Comparison of ENCODE assay signal across 4 cellular contexts in the genomic region with DNA sequence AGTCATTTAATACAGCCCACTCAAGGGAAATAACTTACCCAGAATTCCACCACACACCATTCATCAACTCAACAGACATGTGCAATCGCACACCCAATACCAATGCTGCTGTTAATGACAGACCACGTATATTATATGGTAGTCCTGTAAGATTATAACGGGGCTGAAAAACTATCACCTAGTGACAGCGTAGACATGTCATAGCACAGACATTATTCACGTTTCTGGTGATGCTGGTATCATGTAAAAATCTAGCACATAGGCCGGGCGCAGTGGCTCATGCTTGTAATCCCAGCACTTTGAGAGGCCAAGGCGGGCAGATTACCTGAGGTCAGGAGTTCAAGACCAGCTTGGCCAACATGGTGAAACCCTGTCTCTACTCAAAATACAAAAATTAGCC. TPM values are rescaled to one million over a fixed set of nuclear protein-coding genes. Genes with fewer than 3 reads are reported as not detected.
DNase-seq lines count a peak whose midpoint lies in the region.
"Not testable (repeated sequence)": the region's sequence is repeated elsewhere in the genome, so short reads cannot be mapped to it uniquely, and the experiment has no call there.

No MANE protein-coding gene starts in this region.

- H2BK120ac ChIP-seq in neuronal stem cell (ENCODE audit: low read depth, low read length); trophoblast cell (ENCODE audit: insufficient read depth, low read length, poor library complexity): not testable (repeated sequence)

- not testable (repeated sequence) for H3K18ac ChIP-seq in neuronal stem cell (ENCODE audit: low read length); trophoblast cell (ENCODE audit: low read length)

- H2BK5ac ChIP-seq in neuronal stem cell (ENCODE audit: low read length); trophoblast cell (ENCODE audit: low read depth, low read length, poor library complexity): not testable (repeated sequence)

- H3K4me3 ChIP-seq in BLaER1; BLaER1 treated with 17β-estradiol and CSF1 and Interleukin-3, amounts not matched to agents 10 nM and 100 nM; neuronal stem cell (ENCODE audit: low read length in 2 of 2); trophoblast cell (ENCODE audit: low read depth, low read length): not testable (repeated sequence)

- DNase-seq in neuronal stem cell (ENCODE audit: low spot score), result not testable (repeated sequence)
- DNase-seq in trophoblast cell, result peak; percentile 74 to 86

- H3K4ac ChIP-seq in neuronal stem cell (ENCODE audit: low read length); trophoblast cell (ENCODE audit: low read depth, low read length): not testable (repeated sequence)

- no CpG with 5 or more reads among the region's 8 CpGs for WGBS in neuronal stem cell (ENCODE audit: extremely low coverage in 2 of 2, insufficient read length in 2 of 2, insufficient replicate concordance in 1 of 2), 2 donors
- no CpG with 5 or more reads among the region's 8 CpGs for WGBS in trophoblast cell (ENCODE audit: extremely low coverage, insufficient coverage, insufficient read length)

- H4K91ac ChIP-seq in neuronal stem cell (ENCODE audit: low read depth, low read length, poor library complexity); trophoblast cell (ENCODE audit: low read depth, low read length): not testable (repeated sequence)

- not testable (repeated sequence) for H3K79me1 ChIP-seq in neuronal stem cell (ENCODE audit: low read depth, low read length); trophoblast cell (ENCODE audit: low read length)

- not testable (repeated sequence) for H3K79me2 ChIP-seq in trophoblast cell (ENCODE audit: control insufficient read depth, insufficient read depth, low read length, poor library complexity)

- peak overlapping the region; percentile 71 for H3K4me2 ChIP-seq in BLaER1
- peak overlapping the region in 7 of 11 experiments; percentile 4 to 65 (median 58); a peak in 8 of 22 replicates for H3K4me2 ChIP-seq in BLaER1 treated with 17β-estradiol and CSF1 and Interleukin-3, amounts not matched to agents 10 nM and 100 nM
- not testable (repeated sequence) for H3K4me2 ChIP-seq in neuronal stem cell (ENCODE audit: insufficient read depth, low read length, poor library complexity, severe bottlenecking); trophoblast cell (ENCODE audit: low read length)

- peaks cover 39% of the 10 kb centered on the region for H3K4me1 ChIP-seq in BLaER1
- H3K4me1 ChIP-seq in BLaER1 treated with 17β-estradiol and CSF1 and Interleukin-3, amounts not matched to agents 10 nM and 100 nM, result peaks cover 10 to 34% (median 25%) of the 10 kb centered on the region in 10 experiments
- not testable (repeated sequence) for H3K4me1 ChIP-seq in neuronal stem cell (ENCODE audit: control insufficient read depth in 2 of 2, insufficient read depth in 1 of 2, low read depth in 1 of 2, low read length in 2 of 2); trophoblast cell (ENCODE audit: control insufficient read depth in 1 of 2, insufficient read depth in 2 of 2, low read length in 2 of 2)

- peak overlapping the region; percentile 43 for H2AFZ ChIP-seq in neuronal stem cell (ENCODE audit: low read length)
- not testable (repeated sequence) for H2AFZ ChIP-seq in trophoblast cell (ENCODE audit: insufficient read depth, low read length, poor library complexity)

- not testable (repeated sequence) for H4K12ac ChIP-seq in trophoblast cell (ENCODE audit: low read depth, low read length)

- not testable (repeated sequence) for H3K23ac ChIP-seq in neuronal stem cell (ENCODE audit: low read depth, low read length, poor library complexity); trophoblast cell (ENCODE audit: low read length)

- H2BK12ac ChIP-seq in neuronal stem cell (ENCODE audit: low read length); trophoblast cell (ENCODE audit: low read length): not testable (repeated sequence)

- H4K8ac ChIP-seq in neuronal stem cell (ENCODE audit: low read depth, low read length); trophoblast cell (ENCODE audit: low read depth, low read length): not testable (repeated sequence)

- H2BK15ac ChIP-seq in neuronal stem cell (ENCODE audit: low read length), result not testable (repeated sequence)

- not testable (repeated sequence) for H3K27ac ChIP-seq in BLaER1; BLaER1 treated with 17β-estradiol and CSF1 and Interleukin-3, amounts not matched to agents 10 nM and 100 nM; neuronal stem cell (replicated peaks; ENCODE audit: low read length); trophoblast cell (ENCODE audit: low read depth, low read length)

- H3K9ac ChIP-seq in BLaER1, result peak overlapping the region; percentile 29; the same call in 1 of the 2 replicates
- H3K9ac ChIP-seq in BLaER1 treated with 17β-estradiol and CSF1 and Interleukin-3, amounts not matched to agents 10 nM and 100 nM; neuronal stem cell (ENCODE audit: low read depth, low read length, poor library complexity); trophoblast cell (ENCODE audit: low read length): not testable (repeated sequence)

- not testable (repeated sequence) for H3K9me3 ChIP-seq in BLaER1; BLaER1 treated with 17β-estradiol and CSF1 and Interleukin-3, amounts not matched to agents 10 nM and 100 nM (replicated peaks in 1 of 11); neuronal stem cell (replicated peaks in 1 of 2; ENCODE audit: control insufficient read depth in 2 of 2, insufficient read depth in 1 of 2, low read depth in 1 of 2, low read length in 2 of 2); trophoblast cell (ENCODE audit: insufficient read depth, low read depth, low read length)

- H4K20me1 ChIP-seq in BLaER1; BLaER1 treated with 17β-estradiol and CSF1 and Interleukin-3, amounts not matched to agents 10 nM and 100 nM: not testable (repeated sequence)

- H2AK5ac ChIP-seq in neuronal stem cell (ENCODE audit: low read depth, low read length); trophoblast cell (ENCODE audit: low read length): not testable (repeated sequence)

- H3K27me3 ChIP-seq in BLaER1; BLaER1 treated with 17β-estradiol and CSF1 and Interleukin-3, amounts not matched to agents 10 nM and 100 nM; neuronal stem cell (ENCODE audit: control insufficient read depth in 3 of 3, insufficient read depth in 3 of 3, low read depth in 1 of 3, low read length in 3 of 3); trophoblast cell (ENCODE audit: insufficient read depth, low read length): not testable (repeated sequence)

- H3K36me3 ChIP-seq in BLaER1; BLaER1 treated with 17β-estradiol and CSF1 and Interleukin-3, amounts not matched to agents 10 nM and 100 nM; neuronal stem cell (replicated peaks in 1 of 2; ENCODE audit: control insufficient read depth in 2 of 2, insufficient read depth in 2 of 2, low read length in 2 of 2); trophoblast cell (ENCODE audit: control insufficient read depth in 1 of 2, insufficient read depth in 2 of 2, low read length in 2 of 2): not testable (repeated sequence)

- not testable (repeated sequence) for H3K14ac ChIP-seq in neuronal stem cell (ENCODE audit: low read length); trophoblast cell (ENCODE audit: low read length)

RNA-seq across cellular contexts. Expression of gene HELZ, which starts 52.6 kb away (rescaled TPM):
- 10.0 TPM for polyA plus RNA-seq in neuronal stem cell (2013, experiment 1 of 2)
- 10.7 TPM for polyA plus RNA-seq in neuronal stem cell (2013, experiment 2 of 2)
- 13.5 and 15.5 TPM in 2 replicates for polyA plus RNA-seq in trophoblast cell (2013)
